ENCODE assay signal across 9 cellular contexts in the genomic region with DNA sequence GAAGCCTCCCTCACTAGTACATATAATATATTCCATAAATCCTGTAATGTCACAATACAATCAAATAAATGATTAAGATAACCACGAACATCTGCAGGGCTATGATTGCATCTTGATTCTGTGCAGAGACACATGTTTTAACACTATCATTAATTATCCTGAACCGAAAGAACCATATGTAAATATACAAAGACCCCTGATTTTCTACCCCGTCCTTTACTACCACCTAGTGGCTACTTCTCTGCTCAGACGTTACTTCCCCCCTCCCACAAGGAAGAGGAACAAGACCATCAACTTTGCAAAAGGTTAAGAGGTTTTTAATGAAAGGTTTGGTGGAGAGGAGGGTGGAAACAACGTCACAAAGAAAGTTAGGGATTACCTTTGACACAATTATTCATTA.
A peak's percentile ranks its signal among the peaks of the same experiment; 100 is the strongest.
DNase-seq lines count a peak whose midpoint lies in the region; ATAC-seq and TF ChIP-seq lines count a peak whose summit lies in the region.
"Had no signal": no experiment of that assay in that cellular context is flagged by ENCODE, and none has a peak within 500 bp of the region (broad histone marks: within the 10 kb centered on the region; RNA-seq: fewer than 3 reads in every experiment).

No MANE protein-coding gene starts in this region.

- H3K27me3 ChIP-seq in AG04450 (ENCODE audit: control insufficient read depth, insufficient read depth, low read length): no peaks in the 10 kb centered on the region

- H3K27ac ChIP-seq in AG04450 (ENCODE audit: low read depth, low read length): no peak overlapping the region

- H3K27ac Mint-ChIP-seq in activated CD8-positive, alpha-beta T cell treated with anti-CD3 and anti-CD28 coated beads, Interleukin-2, amount 10 ng/mL, durations not matched to agents 7 days and 5 days: no peak overlapping the region

- POLR2A ChIA-PET in AG04450 (lab: Yijun Ruan, JAX): interaction anchor here (0.6 kb wide), 1 partner anchor 136 kb away, joined by 3 read pairs; no protein-coding TSS in a partner anchor
- POLR2A ChIA-PET in activated CD8-positive, alpha-beta T cell treated with anti-CD3 and anti-CD28 coated beads, Interleukin-2, amount 10 ng/mL, durations not matched to agents 7 days and 5 days (lab: Charles Lee): no interaction called here

- H3K27me3 Mint-ChIP-seq in activated CD8-positive, alpha-beta T cell treated with anti-CD3 and anti-CD28 coated beads, Interleukin-2, amount 10 ng/mL, durations not matched to agents 7 days and 5 days (ENCODE audit: low read depth): no peaks in the 10 kb centered on the region

- H3K4me1 Mint-ChIP-seq in activated CD8-positive, alpha-beta T cell treated with anti-CD3 and anti-CD28 coated beads, Interleukin-2, amount 10 ng/mL, durations not matched to agents 7 days and 5 days (ENCODE audit: low read depth): no peaks in the 10 kb centered on the region

- CTCF ChIA-PET in AG04450 (lab: Charles Lee): interaction anchor here (0.8 to 4.6 kb wide), 7 partner anchors 16 to 138 kb away, joined by 3 to 38 read pairs (median 8); no protein-coding TSS in a partner anchor
- CTCF ChIA-PET in activated CD8-positive, alpha-beta T cell treated with anti-CD3 and anti-CD28 coated beads, Interleukin-2, amount 10 ng/mL, durations not matched to agents 7 days and 5 days (lab: Charles Lee): no interaction called here

- H3K4me3 Mint-ChIP-seq in activated CD8-positive, alpha-beta T cell treated with anti-CD3 and anti-CD28 coated beads, Interleukin-2, amount 10 ng/mL, durations not matched to agents 7 days and 5 days: no peak overlapping the region

- no peaks in the 10 kb centered on the region for H3K9me3 Mint-ChIP-seq in activated CD8-positive, alpha-beta T cell treated with anti-CD3 and anti-CD28 coated beads, Interleukin-2, amount 10 ng/mL, durations not matched to agents 7 days and 5 days (ENCODE audit: insufficient read depth)

- no peaks in the 10 kb centered on the region for H3K9me3 ChIP-seq in AG04450 (ENCODE audit: control insufficient read depth, insufficient read depth, low read length)

- no peak for DNase-seq in AG04450 (ENCODE audit: low read depth, low spot score)
- peak; percentile 50 to 68 for DNase-seq in NCI-H524 (lab: John Stamatoyannopoulos, UW)
- DNase-seq in fibroblast of the aortic adventitia (ENCODE audit: low read depth): peak; percentile 33
- DNase-seq in T-helper 9 cell: no peak
- DNase-seq in activated CD8-positive, alpha-beta T cell treated with anti-CD3 and anti-CD28 coated beads, Interleukin-2, amount 10 ng/mL, durations not matched to agents 7 days and 5 days: no peak
- no peak for DNase-seq in islet precursor cell
- DNase-seq: activated CD4-positive, alpha-beta T cell treated with anti-CD3 and anti-CD28 coated beads for 48 hours had no signal

- ATAC-seq in GM18511 (IDR thresholded peaks at IDR 0.05; ENCODE audit: unreplicated experiment) (peak; percentile 61), GM21576 (IDR thresholded peaks at IDR 0.05; ENCODE audit: unreplicated experiment) (no peak)
- no peak for ATAC-seq in activated CD8-positive, alpha-beta T cell treated with anti-CD3 and anti-CD28 coated beads, Interleukin-2, amount 10 ng/mL, durations not matched to agents 7 days and 5 days

- H3K4me3 ChIP-seq in AG04450 (ENCODE audit: low read depth, low read length) (no peak overlapping the region), fibroblast of the aortic adventitia (ENCODE audit: low read depth, low read length) (no peak overlapping the region)

- peak; percentile 63 for TF ChIP-seq CTCF in AG04450 (IDR thresholded peaks at IDR 0.05; ENCODE audit: low read depth, low read length)
- peak; percentile 58 for TF ChIP-seq CTCF in fibroblast of the aortic adventitia (IDR thresholded peaks at IDR 0.05; ENCODE audit: insufficient read depth, low read length)

- no peaks in the 10 kb centered on the region for H3K36me3 Mint-ChIP-seq in activated CD8-positive, alpha-beta T cell treated with anti-CD3 and anti-CD28 coated beads, Interleukin-2, amount 10 ng/mL, durations not matched to agents 7 days and 5 days (ENCODE audit: low read depth)

Comparison
In these comparisons a context has a peak if more than half of its experiments do, and no peak if none do; other contexts are left out.
1. DNase-seq: peak in NCI-H524 (2 of 2) and fibroblast of the aortic adventitia (single experiment); none in AG04450 (single experiment), T-helper 9 cell (single experiment), activated CD8-positive, alpha-beta T cell treated with anti-CD3 and anti-CD28 coated beads, Interleukin-2, amount 10 ng/mL, durations not matched to agents 7 days and 5 days (single experiment) and islet precursor cell (single experiment).